In the genomic region with DNA sequence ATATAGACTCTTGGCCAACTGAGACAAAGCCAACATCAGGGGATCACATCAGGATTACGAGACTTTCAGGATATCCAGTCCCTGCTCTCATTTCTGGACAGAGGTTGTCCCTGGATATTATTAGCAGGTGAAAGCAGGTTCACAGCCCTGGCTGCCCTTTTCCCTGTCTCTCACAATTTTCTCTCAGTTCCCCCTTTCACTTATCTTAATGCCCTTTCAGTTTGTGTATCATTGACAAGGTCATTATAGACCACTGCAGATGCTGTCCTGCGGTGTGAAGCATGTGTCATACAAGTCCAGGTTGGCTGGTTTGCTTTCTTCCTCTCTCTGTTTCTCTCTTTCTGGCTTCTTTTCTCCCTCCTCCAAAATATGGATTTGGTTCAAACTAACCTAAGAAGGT, we compare ENCODE assay signal across 15 cellular contexts. TPM values are rescaled to one million over a fixed set of nuclear protein-coding genes. Genes with fewer than 3 reads are reported as not detected.
A peak's percentile ranks its signal among the peaks of the same experiment; 100 is the strongest.
DNase-seq lines count a peak whose midpoint lies in the region; ATAC-seq and TF ChIP-seq lines count a peak whose summit lies in the region.
"Had no signal": no experiment of that assay in that cellular context is flagged by ENCODE, and none has a peak within 500 bp of the region (broad histone marks: within the 10 kb centered on the region; RNA-seq: fewer than 3 reads in every experiment).

No MANE protein-coding gene starts in this region.

- no peak for TF ChIP-seq POLR2A in suprapubic skin (IDR thresholded peaks at IDR 0.05)

- peak overlapping the region; percentile 23 for H3K27ac ChIP-seq in suprapubic skin
- H3K27ac ChIP-seq: prostate gland had no signal

- no peak overlapping the region for H3K4me3 ChIP-seq in suprapubic skin
- H3K4me3 ChIP-seq: prostate gland had no signal

- H3K4me1 Mint-ChIP-seq in activated naive CD8-positive, alpha-beta T cell (ENCODE audit: low read depth) = peaks cover 57% of the 10 kb centered on the region
- H3K4me1 Mint-ChIP-seq in activated naive CD8-positive, alpha-beta T cell treated with anti-CD3 and anti-CD28 coated beads, Interleukin-2, amount 50 U/mL, for 24 hours = peaks cover 81% of the 10 kb centered on the region
- peaks cover 22% of the 10 kb centered on the region for H3K4me1 Mint-ChIP-seq in T-helper 17 cell

- H3K4me1 ChIP-seq in suprapubic skin = peaks cover 46% of the 10 kb centered on the region
- H3K4me1 ChIP-seq: prostate gland had no signal

- H3K27ac Mint-ChIP-seq in activated naive CD8-positive, alpha-beta T cell = peak overlapping the region; percentile 75
- H3K27ac Mint-ChIP-seq in activated naive CD8-positive, alpha-beta T cell treated with anti-CD3 and anti-CD28 coated beads, Interleukin-2, amount 50 U/mL, for 24 hours = no peak overlapping the region
- H3K27ac Mint-ChIP-seq in T-helper 17 cell = peak overlapping the region; percentile 97

- no peak for TF ChIP-seq EP300 in suprapubic skin (IDR thresholded peaks at IDR 0.05)

- peaks cover 7% of the 10 kb centered on the region for H3K36me3 ChIP-seq in suprapubic skin
- H3K36me3 ChIP-seq: prostate gland had no signal

- H3K36me3 Mint-ChIP-seq in activated naive CD8-positive, alpha-beta T cell = no peaks in the 10 kb centered on the region
- H3K36me3 Mint-ChIP-seq in activated naive CD8-positive, alpha-beta T cell treated with anti-CD3 and anti-CD28 coated beads, Interleukin-2, amount 50 U/mL, for 24 hours (ENCODE audit: low read depth) = peaks cover 7% of the 10 kb centered on the region
- H3K36me3 Mint-ChIP-seq in T-helper 17 cell (ENCODE audit: low read depth) = no peaks in the 10 kb centered on the region

- no peak for TF ChIP-seq CTCF in suprapubic skin (IDR thresholded peaks at IDR 0.05)

- ATAC-seq in activated naive CD8-positive, alpha-beta T cell treated with anti-CD3 and anti-CD28 coated beads, Interleukin-2, amount 50 U/mL, for 24 hours = no peak
- ATAC-seq in GM21619 (IDR thresholded peaks at IDR 0.05; ENCODE audit: unreplicated experiment) (peak; percentile 42), T-helper 17 cell (no peak)
- ATAC-seq: activated T-cell treated with anti-CD3 and anti-CD28 coated beads, Interleukin-2, amount 50 U/mL, for 4 hours had no signal

- no peaks in the 10 kb centered on the region for H3K9me3 ChIP-seq in T-helper 17 cell (ENCODE audit: control insufficient read depth, low read length, poor library complexity, severe bottlenecking)
- H3K9me3 ChIP-seq in suprapubic skin = no peaks in the 10 kb centered on the region
- H3K9me3 ChIP-seq: prostate gland had no signal

- no peak overlapping the region for H3K4me3 Mint-ChIP-seq in activated naive CD8-positive, alpha-beta T cell
- no peak overlapping the region for H3K4me3 Mint-ChIP-seq in activated naive CD8-positive, alpha-beta T cell treated with anti-CD3 and anti-CD28 coated beads, Interleukin-2, amount 50 U/mL, for 24 hours
- H3K4me3 Mint-ChIP-seq in T-helper 17 cell = no peak overlapping the region
- H3K4me3 Mint-ChIP-seq: activated T-cell treated with anti-CD3 and anti-CD28 coated beads, Interleukin-2, amount 50 U/mL, for 4 hours had no signal

- no peaks in the 10 kb centered on the region for H3K27me3 ChIP-seq in suprapubic skin

- 88% methylated on average over 2 of the region's 2 CpGs for WGBS in suprapubic skin

- H3K9me3 Mint-ChIP-seq in activated naive CD8-positive, alpha-beta T cell (ENCODE audit: low read depth) = no peaks in the 10 kb centered on the region
- H3K9me3 Mint-ChIP-seq in activated naive CD8-positive, alpha-beta T cell treated with anti-CD3 and anti-CD28 coated beads, Interleukin-2, amount 50 U/mL, for 24 hours = no peaks in the 10 kb centered on the region
- H3K9me3 Mint-ChIP-seq: activated T-cell treated with anti-CD3 and anti-CD28 coated beads, Interleukin-2, amount 50 U/mL, for 4 hours had no signal

- no peaks in the 10 kb centered on the region for H3K27me3 Mint-ChIP-seq in activated naive CD8-positive, alpha-beta T cell
- no peaks in the 10 kb centered on the region for H3K27me3 Mint-ChIP-seq in activated naive CD8-positive, alpha-beta T cell treated with anti-CD3 and anti-CD28 coated beads, Interleukin-2, amount 50 U/mL, for 24 hours
- no peaks in the 10 kb centered on the region for H3K27me3 Mint-ChIP-seq in T-helper 17 cell

- DNase-seq in activated naive CD8-positive, alpha-beta T cell treated with anti-CD3 and anti-CD28 coated beads, Interleukin-2, amount 50 U/mL, for 24 hours = no peak
- DNase-seq in T-helper 17 cell (no peak), suprapubic skin (ENCODE audit: low spot score in 2 of 2) (no peak), DMS153 treated with DMSO at 0.1 percent for 48 hours (lab: John Stamatoyannopoulos, UW; ENCODE audit: unreplicated experiment) (no peak)
- DNase-seq in activated CD4-positive, alpha-beta T cell treated with anti-CD3 and anti-CD28 coated beads for 4 hours = no peak
- no peak for DNase-seq in activated CD4-positive, alpha-beta T cell treated with anti-CD3 and anti-CD28 coated beads for 1 hour
- DNase-seq: activated T-cell treated with anti-CD3 and anti-CD28 coated beads, Interleukin-2, amount 50 U/mL, for 4 hours; DMS79 treated with DMSO at 0.1 percent for 48 hours; midbrain; NCI-H446 treated with DMSO at 0.1 percent for 48 hours; stimulated activated CD4-positive, alpha-beta T cell treated with anti-CD3 and anti-CD28 coated beads, Interleukin-2, amount 100 ng/mL, for 24 hours had no signal

RNA-seq across cellular contexts. Expression of gene KLHDC9, which starts 2.1 kb away (rescaled TPM):
- under 1 TPM in 1 of 2 donors, not detected in 1; 0.57 TPM for total RNA-seq in T-helper 17 cell
- 1 to 10 TPM in 3 of 4 donors, not detected in 1; 1.3 to 4.0 (median 1.4) TPM for total RNA-seq in suprapubic skin

RNA-seq across cellular contexts. Expression of gene NECTIN4, which starts 6.7 kb away (rescaled TPM):
- total RNA-seq in T-helper 17 cell (not detected), suprapubic skin (100 to 1,000 TPM; 126 to 188 (median 164) TPM)

RNA-seq across cellular contexts. Expression of gene PFDN2, which starts 21.8 kb away (rescaled TPM):
- total RNA-seq in T-helper 17 cell = 10 to 100 TPM; 34.5 to 37.1 TPM
- 10 to 100 TPM; 21.3 to 33.9 (median 27.1) TPM for total RNA-seq in suprapubic skin

RNA-seq across cellular contexts. Expression of gene NIT1, which starts 21.9 kb away (rescaled TPM):
- total RNA-seq in T-helper 17 cell (10 to 100 TPM; 16.0 to 19.3 TPM), suprapubic skin (10 to 100 TPM; 28.3 to 58.2 (median 39.6) TPM)

RNA-seq across cellular contexts. Expression of gene ARHGAP30, which starts 26.3 kb away (rescaled TPM):
- total RNA-seq in T-helper 17 cell (100 to 1,000 TPM; 156 to 189 TPM), suprapubic skin (10 to 100 TPM; 12.3 to 46.2 (median 14.5) TPM)
- total RNA-seq: endothelial cell of umbilical vein had no signal

Comparison
In these comparisons a context has a peak if more than half of its experiments do, and no peak if none do; other contexts are left out.
1. RNA of gene NECTIN4, which starts 6.7 kb away (total RNA-seq): 126 to 188 TPM in suprapubic skin; not detected in T-helper 17 cell; every median in the first group is over 100 times any median in the second.